In genomic region chr9:118483677-118484076, GRCh38 we compare ENCODE assay signal across 33 cellular contexts.
DNase-seq lines count a peak whose midpoint lies in the region; ATAC-seq, FAIRE-seq and TF ChIP-seq lines count a peak whose summit lies in the region.
"Had no signal": no experiment of that assay in that cellular context is flagged by ENCODE, and none has a peak within 500 bp of the region (broad histone marks: within the 10 kb centered on the region; RNA-seq: fewer than 3 reads in every experiment).

No MANE protein-coding gene starts in this region.

- FAIRE-seq in HepG2 (lab: Jason Lieb, UNC), result no peak
- FAIRE-seq: A204.1, A549, D721Med had no signal

- POLR2A ChIA-PET in HepG2 (lab: Yijun Ruan, JAX), result no interaction called here

- H4K20me1 ChIP-seq in HepG2 (ENCODE audit: insufficient read depth, low read length), result no peaks in the 10 kb centered on the region
- H4K20me1 ChIP-seq in neural progenitor cell (ENCODE audit: low read depth), result no peaks in the 10 kb centered on the region
- H4K20me1 ChIP-seq: BLaER1; BLaER1 treated with 17β-estradiol and CSF1 and Interleukin-3, amounts not matched to agents 10 nM and 100 nM had no signal

- intact Hi-C loops in HepG2 (cut with micrococcal nuclease; ENCODE audit: unreplicated experiment), result no loop called here
- intact Hi-C loops in right lobe of liver (cut with DNase I), result no loop called here

- BruUV-seq in HepG2 (replicated peaks; lab: Mats Ljungman, UMichigan), result no TSS peak

- no peak for TF ChIP-seq EP300 in HepG2 (IDR thresholded peaks at IDR 0.05; ENCODE audit: low read depth in 2 of 2, low read length in 2 of 2)
- TF ChIP-seq EP300 in HepG2 (CRISPR knock-in tag; IDR thresholded peaks at IDR 0.05; ENCODE audit: borderline replicate concordance), result no peak

- H2AFZ ChIP-seq in HepG2 (ENCODE audit: low read length) (no peak overlapping the region), neural progenitor cell (replicated peaks) (no peak overlapping the region)

- H3K4me3 Mint-ChIP-seq in neural progenitor cell, result no peak overlapping the region
- H3K4me3 Mint-ChIP-seq: B cell; CD14-positive monocyte; CD4-positive, alpha-beta memory T cell; CD4-positive, alpha-beta T cell; CD4-positive, CD25-positive, alpha-beta regulatory T cell; CD8-positive, alpha-beta memory T cell; CD8-positive, alpha-beta T cell had no signal

- H3K4me1 Mint-ChIP-seq in neural progenitor cell, result no peaks in the 10 kb centered on the region
- H3K4me1 Mint-ChIP-seq: B cell; CD14-positive monocyte; CD4-positive, alpha-beta memory T cell; CD4-positive, CD25-positive, alpha-beta regulatory T cell; CD8-positive, alpha-beta memory T cell had no signal

- H3K9ac ChIP-seq in HepG2 (ENCODE audit: insufficient read depth, low read depth, low read length), result no peak overlapping the region
- H3K9ac ChIP-seq in neural progenitor cell, result no peak overlapping the region
- H3K9ac ChIP-seq: BLaER1; BLaER1 treated with 17β-estradiol and CSF1 and Interleukin-3, amounts not matched to agents 10 nM and 100 nM had no signal

- H3K4me2 ChIP-seq in HepG2 (ENCODE audit: low read depth, low read length), result no peak overlapping the region
- H3K4me2 ChIP-seq in neural progenitor cell, result no peak overlapping the region
- H3K4me2 ChIP-seq: A549; BLaER1; BLaER1 treated with 17β-estradiol and CSF1 and Interleukin-3, amounts not matched to agents 10 nM and 100 nM had no signal

- H3K27ac ChIP-seq in HepG2 (ENCODE audit: extremely low read length, insufficient read depth, low read length) (no peak overlapping the region), right lobe of liver (no peak overlapping the region), neural progenitor cell (no peak overlapping the region)
- H3K27ac ChIP-seq: 22Rv1; A549; BLaER1; BLaER1 treated with 17β-estradiol and CSF1 and Interleukin-3, amounts not matched to agents 10 nM and 100 nM; C4-2B had no signal

- H3K36me3 Mint-ChIP-seq in neural progenitor cell, result no peaks in the 10 kb centered on the region
- H3K36me3 Mint-ChIP-seq: CD14-positive monocyte; CD4-positive, alpha-beta memory T cell; CD4-positive, CD25-positive, alpha-beta regulatory T cell; CD8-positive, alpha-beta memory T cell; CD8-positive, alpha-beta T cell had no signal

- H3K27me3 ChIP-seq in HepG2 (ENCODE audit: control insufficient read depth in 1 of 2, insufficient read depth in 2 of 2, low read length in 2 of 2), result no peaks in the 10 kb centered on the region
- no peaks in the 10 kb centered on the region for H3K27me3 ChIP-seq in right lobe of liver
- no peaks in the 10 kb centered on the region for H3K27me3 ChIP-seq in neural progenitor cell
- H3K27me3 ChIP-seq: BE2C; BLaER1; BLaER1 treated with 17β-estradiol and CSF1 and Interleukin-3, amounts not matched to agents 10 nM and 100 nM had no signal

- peaks cover 3% of the 10 kb centered on the region for H3K27me3 Mint-ChIP-seq in neural progenitor cell (ENCODE audit: insufficient read depth, low read depth)
- H3K27me3 Mint-ChIP-seq: B cell; CD4-positive, alpha-beta memory T cell; CD4-positive, alpha-beta T cell; CD4-positive, CD25-positive, alpha-beta regulatory T cell; CD8-positive, alpha-beta memory T cell had no signal

- no peak for TF ChIP-seq RAD21 in HepG2 (CRISPR knock-in tag; IDR thresholded peaks at IDR 0.05)

- H3K4me1 ChIP-seq in HepG2 (ENCODE audit: insufficient read depth, low read length) (no peaks in the 10 kb centered on the region), right lobe of liver (no peaks in the 10 kb centered on the region), neural progenitor cell (peaks cover 6% of the 10 kb centered on the region)
- H3K4me1 ChIP-seq: A549; BE2C; BLaER1; BLaER1 treated with 17β-estradiol and CSF1 and Interleukin-3, amounts not matched to agents 10 nM and 100 nM; Caco-2 had no signal

- in situ Hi-C loops in HepG2 (cut with HindIII; ENCODE audit: extremely low pct_ligation_motif_present, low pct_unique_long_range_greater_than_20kb), result no loop called here

- H3K36me3 ChIP-seq in HepG2 (replicated peaks in 1 of 2; ENCODE audit: control insufficient read depth in 1 of 2, insufficient read depth in 2 of 2, low read length in 2 of 2) (no peaks in the 10 kb centered on the region), right lobe of liver (no peaks in the 10 kb centered on the region), neural progenitor cell (no peaks in the 10 kb centered on the region)
- H3K36me3 ChIP-seq: BE2C; BLaER1; BLaER1 treated with 17β-estradiol and CSF1 and Interleukin-3, amounts not matched to agents 10 nM and 100 nM had no signal

- DNase-seq in HepG2 (ENCODE audit: low spot score) (no peak), right lobe of liver (no peak), neural progenitor cell (ENCODE audit: low spot score) (peak; percentile 4), SHP77 treated with DMSO at 0.1 percent for 48 hours (lab: John Stamatoyannopoulos, UW) (no peak)
- DNase-seq: 8988T; ACHN; AML-193; BE2C; C1 segment of cervical spinal cord; Caco-2; Calu3; CD4-positive, alpha-beta memory T cell; CD4-positive, alpha-beta T cell; CD4-positive, CD25-positive, alpha-beta regulatory T cell; CD8-positive, alpha-beta memory T cell; CD8-positive, alpha-beta T cell; COR-L47; DMS 273 treated with DMSO at 0.1 percent for 48 hours; DMS153; DMS53; DMS79; DMS79 treated with DMSO at 0.1 percent for 48 hours; DND-41; EL had no signal

- TF ChIP-seq CTCF in HepG2 (CRISPR knock-in tag; IDR thresholded peaks at IDR 0.05), result no peak
- TF ChIP-seq CTCF in right lobe of liver (IDR thresholded peaks at IDR 0.05), result no peak
- TF ChIP-seq CTCF in neural progenitor cell (IDR thresholded peaks at IDR 0.05), result no peak

- H3K4me3 ChIP-seq in HepG2 (replicated peaks in 1 of 3; ENCODE audit: insufficient read depth in 1 of 3, low read depth in 2 of 3, low read length in 3 of 3), result no peak overlapping the region
- H3K4me3 ChIP-seq in right lobe of liver, result no peak overlapping the region
- H3K4me3 ChIP-seq in neural progenitor cell, result no peak overlapping the region
- H3K4me3 ChIP-seq: A549; BLaER1; BLaER1 treated with 17β-estradiol and CSF1 and Interleukin-3, amounts not matched to agents 10 nM and 100 nM had no signal

- WGBS in HepG2 (ENCODE audit: low lambda C conversion rate), result 9% methylated on average over 2 of the region's 2 CpGs
- WGBS in right lobe of liver (ENCODE audit: insufficient coverage, low coverage, low lambda C conversion rate, missing lambda C conversion rate), result 64% methylated on average over 2 of the region's 2 CpGs

- H3K79me2 ChIP-seq in HepG2 (ENCODE audit: insufficient read depth, low read length) (no peaks in the 10 kb centered on the region), neural progenitor cell (ENCODE audit: low read depth) (no peaks in the 10 kb centered on the region)

- no peak for ATAC-seq in HepG2
- no peak for ATAC-seq in right lobe of liver
- ATAC-seq: A549; CD8-positive, alpha-beta T cell had no signal

- H3K27ac Mint-ChIP-seq in neural progenitor cell, result no peak overlapping the region
- H3K27ac Mint-ChIP-seq: B cell; CD14-positive monocyte; CD4-positive, alpha-beta memory T cell; CD4-positive, alpha-beta T cell; CD4-positive, CD25-positive, alpha-beta regulatory T cell; CD8-positive, alpha-beta memory T cell; CD8-positive, alpha-beta T cell had no signal

- TF ChIP-seq POLR2A in HepG2 (IDR thresholded peaks at IDR 0.05; ENCODE audit: insufficient read depth in 1 of 2, low read depth in 2 of 2, low read length in 2 of 2) (no peak), right lobe of liver (IDR thresholded peaks at IDR 0.05) (no peak)

- H3K9me3 Mint-ChIP-seq in neural progenitor cell, result no peaks in the 10 kb centered on the region
- H3K9me3 Mint-ChIP-seq: CD4-positive, alpha-beta T cell; CD8-positive, alpha-beta T cell had no signal

- no peaks in the 10 kb centered on the region for H3F3A ChIP-seq in neural progenitor cell (ENCODE audit: low read depth)

- CTCF ChIA-PET in HepG2 (lab: Yijun Ruan, JAX; ENCODE audit: low intra/inter-chr PET ratio, low total read pairs), result no interaction called here

- peaks cover 60% of the 10 kb centered on the region for H3K9me3 ChIP-seq in HepG2 (ENCODE audit: low read length)
- no peaks in the 10 kb centered on the region for H3K9me3 ChIP-seq in right lobe of liver
- H3K9me3 ChIP-seq in neural progenitor cell (ENCODE audit: low read depth), result no peaks in the 10 kb centered on the region
- H3K9me3 ChIP-seq: A549; BE2C; BLaER1; BLaER1 treated with 17β-estradiol and CSF1 and Interleukin-3, amounts not matched to agents 10 nM and 100 nM; Caco-2 had no signal

TF ChIP-seq in HepG2, 621 proteins besides CTCF, POLR2A, EP300 and RAD21:
- TF ChIP-seq MXD1 (CRISPR knock-in tag; IDR thresholded peaks at IDR 0.05) (no peak), SNAPC2 (CRISPR knock-in tag; IDR thresholded peaks at IDR 0.05) (no peak), GMEB2 (CRISPR knock-in tag; IDR thresholded peaks at IDR 0.05; ENCODE audit: low read depth) (no peak), MNT (IDR thresholded peaks at IDR 0.05) (peak; percentile 97), GABPB1 (CRISPR knock-in tag; IDR thresholded peaks at IDR 0.05) (no peak), AKAP8 (CRISPR knock-in tag; IDR thresholded peaks at IDR 0.05) (no peak)
